In genomic region chr11:73387594-73388021, GRCh38 we compare ENCODE assay signal across 1 cellular context.
TF ChIP-seq lines count a peak whose summit lies in the region.

No MANE protein-coding gene starts in this region.

TF ChIP-seq in A549, 52 proteins besides CTCF, POLR2A, EP300 and RAD21 (continued from another document):
- TF ChIP-seq HOXB13 (CRISPR knock-in tag; IDR thresholded peaks at IDR 0.05; ENCODE audit: low read depth) (no peak), CBX8 (IDR thresholded peaks at IDR 0.05) (no peak), HDAC2 (IDR thresholded peaks at IDR 0.05) (no peak), MAFK (IDR thresholded peaks at IDR 0.05; ENCODE audit: partially characterized antibody) (no peak), TFCP2L1 (CRISPR knock-in tag; IDR thresholded peaks at IDR 0.05) (no peak), HEYL (CRISPR knock-in tag; IDR thresholded peaks at IDR 0.05) (no peak), ELK1 (IDR thresholded peaks at IDR 0.05; ENCODE audit: low read depth, low read length) (no peak), CHD4 (IDR thresholded peaks at IDR 0.05; ENCODE audit: borderline replicate concordance) (no peak), TP53 (CRISPR knock-in tag; IDR thresholded peaks at IDR 0.05) (no peak), EHF (CRISPR knock-in tag; IDR thresholded peaks at IDR 0.05) (no peak), E2F6 (IDR thresholded peaks at IDR 0.05; ENCODE audit: borderline replicate concordance, low read depth) (no peak), NFE2L2 (conservative IDR thresholded peaks at IDR 0.05; ENCODE audit: low read length) (no peak)
